Comparison of ENCODE assay signal across 1 cellular context in the genomic region with DNA sequence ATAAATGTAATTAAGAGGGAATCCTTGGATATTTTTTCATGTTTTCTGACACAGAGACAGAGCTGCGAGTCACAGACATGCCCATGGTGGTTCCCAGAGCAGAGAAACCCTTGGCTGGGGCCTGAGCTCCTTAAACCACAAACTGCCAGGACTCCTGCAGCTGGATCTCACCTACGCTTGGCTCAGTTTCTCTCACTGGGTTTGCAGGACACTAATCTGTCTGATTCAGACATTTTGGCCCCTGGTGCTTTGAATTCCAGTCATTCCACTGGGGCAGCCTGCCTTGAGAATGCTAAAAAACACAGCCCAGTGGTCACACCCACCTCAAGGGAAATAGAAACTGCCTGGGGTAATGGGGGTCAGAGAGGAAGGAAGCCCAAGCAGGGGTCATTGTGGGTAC.
TF ChIP-seq lines count a peak whose summit lies in the region.

No MANE protein-coding gene starts in this region.

TF ChIP-seq in endothelial cell of umbilical vein, 7 proteins besides CTCF, POLR2A, EP300 and RAD21:
- no peak for TF ChIP-seq MYC (IDR thresholded peaks at IDR 0.05; ENCODE audit: low read depth, low read length)
- TF ChIP-seq FOS (IDR thresholded peaks at IDR 0.05; ENCODE audit: borderline replicate concordance, insufficient read depth, low read length) = no peak
- TF ChIP-seq MAX (IDR thresholded peaks at IDR 0.05; ENCODE audit: insufficient read depth, insufficient read length) = no peak
- TF ChIP-seq JUN (IDR thresholded peaks at IDR 0.05; ENCODE audit: borderline replicate concordance, insufficient read depth, insufficient read length, low read depth) = no peak
- TF ChIP-seq POLR2AphosphoS5 (IDR thresholded peaks at IDR 0.05; ENCODE audit: insufficient read depth, low read depth, low read length) = no peak
- no peak for TF ChIP-seq EZH2 (IDR thresholded peaks at IDR 0.05; ENCODE audit: borderline replicate concordance, low read depth, low read length, severe bottlenecking)
- no peak for TF ChIP-seq GATA2 (IDR thresholded peaks at IDR 0.05; ENCODE audit: insufficient read depth, insufficient read length, low read depth, low read length)
TF ChIP-seq in endothelial cell of umbilical vein: peak in this region for 0.
